ENCODE assay signal across 8 cellular contexts in genomic region chr9:78674874-78675273, GRCh38.
"Had no signal": no experiment of that assay in that cellular context is flagged by ENCODE, and none has a peak within 500 bp of the region (broad histone marks: within the 10 kb centered on the region; RNA-seq: fewer than 3 reads in every experiment).

No MANE protein-coding gene starts in this region.

- FAIRE-seq: HTR-8/SVneo, K562 had no signal

- H3K9me3 Mint-ChIP-seq: H9 had no signal

- H3K27ac Mint-ChIP-seq: H9 had no signal

- ATAC-seq: K562 had no signal

- H3K4me3 Mint-ChIP-seq: H9 had no signal

- DNase-seq: GM23248, GOT3, H9, HCEC 1CT, IMR-90, KG1 had no signal
